In the genomic region with DNA sequence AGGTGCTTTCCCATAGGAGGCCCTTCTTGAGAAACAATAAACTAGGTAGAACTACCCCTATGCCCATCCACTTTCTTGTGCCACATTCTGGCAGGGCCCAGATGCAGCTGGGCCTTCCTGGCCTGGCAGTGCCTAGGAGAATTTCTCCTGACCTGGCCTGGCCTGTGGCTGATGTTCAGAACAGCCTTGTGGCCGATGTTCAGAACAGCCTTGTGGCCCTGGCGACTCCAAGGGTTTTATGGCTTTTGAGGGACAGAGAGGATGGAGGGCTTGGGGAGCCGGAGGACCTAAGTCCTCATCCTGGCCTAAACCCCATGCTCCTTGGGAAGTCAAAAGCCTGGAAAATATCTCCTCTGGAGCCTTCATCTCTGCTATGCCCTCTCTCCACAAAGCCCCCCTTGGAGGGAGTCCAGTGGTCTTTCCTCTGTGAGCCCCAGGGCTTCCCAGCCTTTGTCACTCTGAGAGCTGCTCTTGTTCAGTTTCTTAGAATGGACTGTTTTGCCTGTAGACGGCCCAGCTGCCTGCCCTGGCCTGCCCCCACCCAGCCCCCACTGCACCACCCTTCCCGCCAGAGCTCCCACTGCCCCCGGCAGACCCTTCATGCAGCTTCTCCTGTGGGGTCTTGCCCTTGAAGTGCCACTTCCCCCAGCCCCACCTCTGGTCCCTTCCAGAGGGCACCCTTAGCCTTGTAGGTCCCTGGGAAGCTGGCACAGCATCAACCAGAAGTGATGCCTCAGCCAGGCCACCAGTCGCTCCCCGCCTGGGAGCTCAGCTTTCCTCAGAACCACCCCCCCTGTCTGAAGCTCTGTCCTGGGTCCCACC, we compare ENCODE assay signal across 2 cellular contexts.
A peak's percentile ranks its signal among the peaks of the same experiment; 100 is the strongest.
TF ChIP-seq lines count a peak whose summit lies in the region.

No MANE protein-coding gene starts in this region.

TF ChIP-seq in HEK293, 187 proteins besides CTCF, POLR2A, EP300 and RAD21:
- TF ChIP-seq ZNF341 (tag by site-specific recombination; IDR thresholded peaks at IDR 0.05; ENCODE audit: low read depth) (peak; percentile 69), ZNF146 (tag by site-specific recombination; IDR thresholded peaks at IDR 0.05) (no peak), ZNF660 (tag by site-specific recombination; IDR thresholded peaks at IDR 0.05) (no peak)
- TF ChIP-seq, protein P1, sequence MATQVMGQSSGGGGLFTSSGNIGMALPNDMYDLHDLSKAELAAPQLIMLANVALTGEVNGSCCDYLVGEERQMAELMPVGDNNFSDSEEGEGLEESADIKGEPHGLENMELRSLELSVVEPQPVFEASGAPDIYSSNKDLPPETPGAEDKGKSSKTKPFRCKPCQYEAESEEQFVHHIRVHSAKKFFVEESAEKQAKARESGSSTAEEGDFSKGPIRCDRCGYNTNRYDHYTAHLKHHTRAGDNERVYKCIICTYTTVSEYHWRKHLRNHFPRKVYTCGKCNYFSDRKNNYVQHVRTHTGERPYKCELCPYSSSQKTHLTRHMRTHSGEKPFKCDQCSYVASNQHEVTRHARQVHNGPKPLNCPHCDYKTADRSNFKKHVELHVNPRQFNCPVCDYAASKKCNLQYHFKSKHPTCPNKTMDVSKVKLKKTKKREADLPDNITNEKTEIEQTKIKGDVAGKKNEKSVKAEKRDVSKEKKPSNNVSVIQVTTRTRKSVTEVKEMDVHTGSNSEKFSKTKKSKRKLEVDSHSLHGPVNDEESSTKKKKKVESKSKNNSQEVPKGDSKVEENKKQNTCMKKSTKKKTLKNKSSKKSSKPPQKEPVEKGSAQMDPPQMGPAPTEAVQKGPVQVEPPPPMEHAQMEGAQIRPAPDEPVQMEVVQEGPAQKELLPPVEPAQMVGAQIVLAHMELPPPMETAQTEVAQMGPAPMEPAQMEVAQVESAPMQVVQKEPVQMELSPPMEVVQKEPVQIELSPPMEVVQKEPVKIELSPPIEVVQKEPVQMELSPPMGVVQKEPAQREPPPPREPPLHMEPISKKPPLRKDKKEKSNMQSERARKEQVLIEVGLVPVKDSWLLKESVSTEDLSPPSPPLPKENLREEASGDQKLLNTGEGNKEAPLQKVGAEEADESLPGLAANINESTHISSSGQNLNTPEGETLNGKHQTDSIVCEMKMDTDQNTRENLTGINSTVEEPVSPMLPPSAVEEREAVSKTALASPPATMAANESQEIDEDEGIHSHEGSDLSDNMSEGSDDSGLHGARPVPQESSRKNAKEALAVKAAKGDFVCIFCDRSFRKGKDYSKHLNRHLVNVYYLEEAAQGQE (tag by site-specific recombination; IDR thresholded peaks at IDR 0.05), result no peak

TF ChIP-seq in GM12878, 131 proteins besides CTCF, POLR2A, EP300 and RAD21:
- no peak for TF ChIP-seq IKZF2 (IDR thresholded peaks at IDR 0.05)
- TF ChIP-seq TAF1 (IDR thresholded peaks at IDR 0.05; ENCODE audit: borderline replicate concordance, low read depth, low read length), result no peak
- TF ChIP-seq ETV6 (conservative IDR thresholded peaks at IDR 0.05 in 1 of 2, IDR thresholded peaks at IDR 0.05 in 1 of 2; ENCODE audit: borderline replicate concordance in 1 of 2, low read depth in 1 of 2), result no peak
- TF ChIP-seq, protein P2, sequence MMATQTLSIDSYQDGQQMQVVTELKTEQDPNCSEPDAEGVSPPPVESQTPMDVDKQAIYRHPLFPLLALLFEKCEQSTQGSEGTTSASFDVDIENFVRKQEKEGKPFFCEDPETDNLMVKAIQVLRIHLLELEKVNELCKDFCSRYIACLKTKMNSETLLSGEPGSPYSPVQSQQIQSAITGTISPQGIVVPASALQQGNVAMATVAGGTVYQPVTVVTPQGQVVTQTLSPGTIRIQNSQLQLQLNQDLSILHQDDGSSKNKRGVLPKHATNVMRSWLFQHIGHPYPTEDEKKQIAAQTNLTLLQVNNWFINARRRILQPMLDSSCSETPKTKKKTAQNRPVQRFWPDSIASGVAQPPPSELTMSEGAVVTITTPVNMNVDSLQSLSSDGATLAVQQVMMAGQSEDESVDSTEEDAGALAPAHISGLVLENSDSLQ (IDR thresholded peaks at IDR 0.05), result no peak
- TF ChIP-seq IKZF1 (conservative IDR thresholded peaks at IDR 0.05), result no peak
- TF ChIP-seq CHD4 (IDR thresholded peaks at IDR 0.05), result no peak
- no peak for TF ChIP-seq WRNIP1 (IDR thresholded peaks at IDR 0.05; ENCODE audit: borderline replicate concordance, low read depth, low read length)
- no peak for TF ChIP-seq NFYA (IDR thresholded peaks at IDR 0.05; ENCODE audit: borderline replicate concordance, low read depth, low read length)
- TF ChIP-seq SUPT20H (IDR thresholded peaks at IDR 0.05; ENCODE audit: borderline replicate concordance, control insufficient read depth, low read depth, low read length), result no peak
- TF ChIP-seq, protein P3, sequence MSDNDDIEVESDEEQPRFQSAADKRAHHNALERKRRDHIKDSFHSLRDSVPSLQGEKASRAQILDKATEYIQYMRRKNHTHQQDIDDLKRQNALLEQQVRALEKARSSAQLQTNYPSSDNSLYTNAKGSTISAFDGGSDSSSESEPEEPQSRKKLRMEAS (IDR thresholded peaks at IDR 0.05; ENCODE audit: low read depth, low read length), result no peak
- no peak for TF ChIP-seq SP1 (IDR thresholded peaks at IDR 0.05; ENCODE audit: low read depth, low read length)
- TF ChIP-seq NR2C1 (IDR thresholded peaks at IDR 0.05), result no peak
- TF ChIP-seq JUNB (IDR thresholded peaks at IDR 0.05), result no peak
- no peak for TF ChIP-seq KLF5 (IDR thresholded peaks at IDR 0.05; ENCODE audit: partially characterized antibody)
- TF ChIP-seq, protein P4, sequence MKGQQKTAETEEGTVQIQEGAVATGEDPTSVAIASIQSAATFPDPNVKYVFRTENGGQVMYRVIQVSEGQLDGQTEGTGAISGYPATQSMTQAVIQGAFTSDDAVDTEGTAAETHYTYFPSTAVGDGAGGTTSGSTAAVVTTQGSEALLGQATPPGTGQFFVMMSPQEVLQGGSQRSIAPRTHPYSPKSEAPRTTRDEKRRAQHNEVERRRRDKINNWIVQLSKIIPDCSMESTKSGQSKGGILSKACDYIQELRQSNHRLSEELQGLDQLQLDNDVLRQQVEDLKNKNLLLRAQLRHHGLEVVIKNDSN (IDR thresholded peaks at IDR 0.05; ENCODE audit: borderline replicate concordance, extremely low read length, insufficient read depth, low read depth, low read length), result no peak
